Comparison of ENCODE assay signal across 9 cellular contexts in genomic region chr15:55526559-55527036, GRCh38. TPM values are rescaled to one million over a fixed set of nuclear protein-coding genes. Genes with fewer than 3 reads are reported as not detected.
DNase-seq lines count a peak whose midpoint lies in the region; ATAC-seq and TF ChIP-seq lines count a peak whose summit lies in the region.
"Had no signal": no experiment of that assay in that cellular context is flagged by ENCODE, and none has a peak within 500 bp of the region (broad histone marks: within the 10 kb centered on the region; RNA-seq: fewer than 3 reads in every experiment).

No MANE protein-coding gene starts in this region.

- H3K4me1 ChIP-seq in OCI-LY3 (ENCODE audit: low read length) (peaks cover 20% of the 10 kb centered on the region), mesendoderm (ENCODE audit: control insufficient read depth, low read depth, low read length) (peaks cover 6% of the 10 kb centered on the region)

- H3K4me2 ChIP-seq in OCI-LY3 (ENCODE audit: low read length) (peak overlapping the region; percentile 39), mesendoderm (ENCODE audit: low read length) (no peak overlapping the region)
- H3K4me2 ChIP-seq: BLaER1 had no signal

- peaks cover 5% of the 10 kb centered on the region for H3K27me3 Mint-ChIP-seq in chondrocyte (ENCODE audit: low read depth)

- H3K23ac ChIP-seq in mesendoderm (ENCODE audit: low read length) = no peak overlapping the region

- H3K4me3 Mint-ChIP-seq in chondrocyte (ENCODE audit: unreplicated experiment) = no peak overlapping the region

- H3K36me3 ChIP-seq in OCI-LY3 (replicated peaks; ENCODE audit: low read depth, low read length) (no peaks in the 10 kb centered on the region), mesendoderm (ENCODE audit: control insufficient read depth, insufficient read depth, low read length) (no peaks in the 10 kb centered on the region)
- H3K36me3 ChIP-seq: BLaER1 had no signal

- H2BK5ac ChIP-seq in mesendoderm (ENCODE audit: low read length) = no peak overlapping the region

- WGBS in mesendoderm (ENCODE audit: extremely low coverage, insufficient coverage, low lambda C conversion rate) = no CpG with 5 or more reads among the region's 7 CpGs

- H3K9me3 ChIP-seq in OCI-LY3 (ENCODE audit: insufficient read depth, low read length) = no peaks in the 10 kb centered on the region; the same call in 1 of the 2 replicates
- H3K9me3 ChIP-seq: BLaER1 had no signal

- H4K20me1 ChIP-seq in OCI-LY3 (ENCODE audit: insufficient read depth, low read length) = no peaks in the 10 kb centered on the region
- H4K20me1 ChIP-seq: BLaER1 had no signal

- H2BK15ac ChIP-seq in mesendoderm (replicated peaks; ENCODE audit: low read depth) = no peak overlapping the region

- peaks cover 15% of the 10 kb centered on the region for H3K4me1 Mint-ChIP-seq in chondrocyte (ENCODE audit: low read depth)

- H2AFZ ChIP-seq in OCI-LY3 (ENCODE audit: low read depth, low read length) = peak overlapping the region; percentile 85

- H3K79me2 ChIP-seq in OCI-LY3 (ENCODE audit: low read length) (no peaks in the 10 kb centered on the region), mesendoderm (ENCODE audit: control insufficient read depth, insufficient read depth, low read length) (no peaks in the 10 kb centered on the region)

- H3K9ac ChIP-seq in OCI-LY3 (ENCODE audit: low read length) (peak overlapping the region; percentile 50; the same call in 1 of the 2 replicates), mesendoderm (ENCODE audit: low read length) (no peak overlapping the region)
- H3K9ac ChIP-seq: BLaER1 had no signal

- H3K27ac ChIP-seq in OCI-LY3 (ENCODE audit: low read length) = no peak overlapping the region
- no peak overlapping the region for H3K27ac ChIP-seq in mesendoderm (ENCODE audit: low read depth, low read length)
- H3K27ac ChIP-seq: BLaER1 had no signal

- H3K27me3 ChIP-seq in OCI-LY3 (ENCODE audit: low read depth, low read length) (no peaks in the 10 kb centered on the region), mesendoderm (ENCODE audit: insufficient read depth, low read length, poor library complexity) (no peaks in the 10 kb centered on the region)
- H3K27me3 ChIP-seq: BLaER1 had no signal

- peak overlapping the region; percentile 68 for H3K56ac ChIP-seq in mesendoderm (ENCODE audit: low read length)

- no peak overlapping the region for H3K27ac Mint-ChIP-seq in chondrocyte (ENCODE audit: unreplicated experiment)

- H3K4me3 ChIP-seq in OCI-LY3 (ENCODE audit: low read length) (peak overlapping the region; percentile 5; the same call in 1 of the 2 replicates), mesendoderm (ENCODE audit: low read length) (no peak overlapping the region)
- H3K4me3 ChIP-seq: BLaER1 had no signal

- ATAC-seq in GM18520 (IDR thresholded peaks at IDR 0.05; ENCODE audit: unreplicated experiment) = peak; percentile 54
- peak; percentile 86 for ATAC-seq in HG03342 (IDR thresholded peaks at IDR 0.05; ENCODE audit: unreplicated experiment)
- no peak for ATAC-seq in GM21360 (IDR thresholded peaks at IDR 0.05; ENCODE audit: unreplicated experiment)

- no peak overlapping the region for H4K8ac ChIP-seq in mesendoderm (ENCODE audit: low read depth, low read length)

- H2AK5ac ChIP-seq in mesendoderm (ENCODE audit: low read length) = no peak overlapping the region

- peaks cover 30% of the 10 kb centered on the region for H3K9me3 Mint-ChIP-seq in chondrocyte (ENCODE audit: low read depth)

- TF ChIP-seq CTCF in OCI-LY3 (IDR thresholded peaks at IDR 0.05; ENCODE audit: low read depth, low read length) = peak; percentile 85
- peak; percentile 80 for TF ChIP-seq CTCF in chondrocyte (IDR thresholded peaks at IDR 0.05)

- no peak overlapping the region for H2BK120ac ChIP-seq in mesendoderm (ENCODE audit: low read depth, low read length)

- DNase-seq in NCI-H1105 treated with DMSO at 0.1 percent for 48 hours (lab: John Stamatoyannopoulos, UW) (peak; percentile 20), NCI-H1105 (lab: John Stamatoyannopoulos, UW) (no peak), chondrocyte (ENCODE audit: low spot score) (no peak), mesendoderm (peak; percentile 79)

- H3K4ac ChIP-seq in mesendoderm (ENCODE audit: low read depth, low read length) = peak overlapping the region; percentile 58

- H3K18ac ChIP-seq in mesendoderm (ENCODE audit: low read length) = peak overlapping the region; percentile 64

- peaks cover 8% of the 10 kb centered on the region for H3K36me3 Mint-ChIP-seq in chondrocyte (ENCODE audit: low read depth)

- no peaks in the 10 kb centered on the region for H3K79me1 ChIP-seq in mesendoderm (ENCODE audit: low read length)

- no peak overlapping the region for H4K5ac ChIP-seq in mesendoderm (ENCODE audit: low read length)

RNA-seq across cellular contexts. Expression of gene DNAAF4, which starts 18.6 kb away (rescaled TPM):
- total RNA-seq in chondrocyte = 0.82 to 4.4 TPM (median 1.8 TPM) in 3 replicates
- polyA plus RNA-seq in mesendoderm (2013, experiment 1 of 2) = 5.3 TPM
- polyA plus RNA-seq in mesendoderm (2013, experiment 2 of 2) = 5.9 TPM

Comparison
In these comparisons a context has a peak if more than half of its experiments do, and no peak if none do; other contexts are left out.
1. DNase-seq: peak in NCI-H1105 treated with DMSO at 0.1 percent for 48 hours (single experiment) and mesendoderm (single experiment); none in NCI-H1105 (single experiment) and chondrocyte (single experiment).